In genomic region chr2:113175101-113175628, GRCh38 we compare ENCODE assay signal across 8 cellular contexts. TPM values are rescaled to one million over a fixed set of nuclear protein-coding genes. Genes with fewer than 3 reads are reported as not detected.
DNase-seq lines count a peak whose midpoint lies in the region; ATAC-seq and TF ChIP-seq lines count a peak whose summit lies in the region.

No MANE protein-coding gene starts in this region.

- peak overlapping the region; percentile 90 for H3K4me2 ChIP-seq in OCI-LY1 (ENCODE audit: low read length)

- peaks cover 63% of the 10 kb centered on the region for H3K36me3 Mint-ChIP-seq in activated naive CD8-positive, alpha-beta T cell treated with anti-CD3 and anti-CD28 coated beads, Interleukin-2, amount 10 ng/mL, durations not matched to agents 7 days and 5 days

- H3K27me3 ChIP-seq in OCI-LY1 (ENCODE audit: insufficient read depth, low read length): no peaks in the 10 kb centered on the region

- peak overlapping the region; percentile 94 for H3K9ac ChIP-seq in OCI-LY1 (ENCODE audit: low read length)

- H3K27ac ChIP-seq in OCI-LY1 (ENCODE audit: low read depth, low read length, poor library complexity, severe bottlenecking): peak overlapping the region; percentile 92

- no peak for TF ChIP-seq CTCF in OCI-LY1 (IDR thresholded peaks at IDR 0.05; ENCODE audit: low read length)

- no peaks in the 10 kb centered on the region for H3F3A ChIP-seq in OCI-LY1 (ENCODE audit: insufficient read depth, low read length)

- H3K27me3 Mint-ChIP-seq in activated naive CD8-positive, alpha-beta T cell treated with anti-CD3 and anti-CD28 coated beads, Interleukin-2, amount 10 ng/mL, durations not matched to agents 7 days and 5 days: no peaks in the 10 kb centered on the region

- H3K4me1 Mint-ChIP-seq in activated naive CD8-positive, alpha-beta T cell treated with anti-CD3 and anti-CD28 coated beads, Interleukin-2, amount 10 ng/mL, durations not matched to agents 7 days and 5 days: peaks cover 64% of the 10 kb centered on the region

- H2AFZ ChIP-seq in OCI-LY1 (ENCODE audit: low read length): no peak overlapping the region

- H4K20me1 ChIP-seq in OCI-LY1 (ENCODE audit: insufficient read depth, low read length): no peaks in the 10 kb centered on the region

- H3K36me3 ChIP-seq in OCI-LY1 (ENCODE audit: insufficient read depth, low read length): peaks cover 14% of the 10 kb centered on the region; the same call in 1 of the 2 replicates

- peaks cover 43% of the 10 kb centered on the region for H3K4me1 ChIP-seq in OCI-LY1 (ENCODE audit: insufficient read depth, low read length, severe bottlenecking)

- H3K79me2 ChIP-seq in OCI-LY1 (ENCODE audit: insufficient read depth, low read length): peaks cover 10% of the 10 kb centered on the region; the same call in 1 of the 2 replicates

- no peaks in the 10 kb centered on the region for H3K9me3 Mint-ChIP-seq in activated naive CD8-positive, alpha-beta T cell treated with anti-CD3 and anti-CD28 coated beads, Interleukin-2, amount 10 ng/mL, durations not matched to agents 7 days and 5 days

- peak overlapping the region; percentile 95 for H3K4me3 Mint-ChIP-seq in activated naive CD8-positive, alpha-beta T cell treated with anti-CD3 and anti-CD28 coated beads, Interleukin-2, amount 10 ng/mL, durations not matched to agents 7 days and 5 days

- peak overlapping the region; percentile 90 for H3K27ac Mint-ChIP-seq in activated naive CD8-positive, alpha-beta T cell treated with anti-CD3 and anti-CD28 coated beads, Interleukin-2, amount 10 ng/mL, durations not matched to agents 7 days and 5 days

- peak; percentile 74 for ATAC-seq in GM18502 (IDR thresholded peaks at IDR 0.05; ENCODE audit: poor library complexity, unreplicated experiment)
- ATAC-seq in HG02588 (IDR thresholded peaks at IDR 0.05; ENCODE audit: unreplicated experiment): peak; percentile 63
- ATAC-seq in activated naive CD8-positive, alpha-beta T cell treated with anti-CD3 and anti-CD28 coated beads, Interleukin-2, amount 10 ng/mL, durations not matched to agents 7 days and 5 days (ENCODE audit: low read depth): peak; percentile 60

- DNase-seq in activated naive CD8-positive, alpha-beta T cell treated with anti-CD3 and anti-CD28 coated beads, Interleukin-2, amount 10 ng/mL, durations not matched to agents 7 days and 5 days: peak; percentile 73
- DNase-seq in stimulated activated CD4-positive, alpha-beta T cell treated with anti-CD3 and anti-CD28 coated beads, Interleukin-12 subunit alpha, Interleukin-12 subunit beta, amount 100 ng/mL, for 48 hours (ENCODE audit: low read depth in 2 of 3, low spot score in 1 of 3): peak; percentile 52 to 71 (median 55)
- no peak for DNase-seq in DMS79 treated with DMSO at 0.1 percent for 48 hours (lab: John Stamatoyannopoulos, UW)
- no peak for DNase-seq in NCI-H187 (lab: John Stamatoyannopoulos, UW)
- DNase-seq in A172 (ENCODE audit: low spot score): no peak

- peak overlapping the region; percentile 91 for H3K4me3 ChIP-seq in OCI-LY1 (ENCODE audit: low read depth, low read length, poor library complexity, severe bottlenecking)

- POLR2A ChIA-PET in activated naive CD8-positive, alpha-beta T cell treated with anti-CD3 and anti-CD28 coated beads, Interleukin-2, amount 10 ng/mL, durations not matched to agents 7 days and 5 days (lab: Charles Lee): interaction anchor here (0.9 to 6.1 kb wide), 16 partner anchors 8 to 190 kb away, joined by 3 to 85 read pairs (median 6); no protein-coding TSS in a partner anchor

- no peaks in the 10 kb centered on the region for H3K9me2 ChIP-seq in OCI-LY1 (ENCODE audit: low read depth, low read length)

- no peaks in the 10 kb centered on the region for H3K9me3 ChIP-seq in OCI-LY1 (ENCODE audit: low read length)

RNA-seq across cellular contexts. Expression of gene PSD4, which starts 1.4 kb away (rescaled TPM):
- total RNA-seq in activated naive CD8-positive, alpha-beta T cell treated with anti-CD3 and anti-CD28 coated beads, Interleukin-2, amount 10 ng/mL, durations not matched to agents 7 days and 5 days: 100 to 1,000 TPM; 361 to 385 TPM
- 10.0 and 10.2 TPM in 2 replicates for total RNA-seq in A172 (2014; rRNA removed; shearing (Covaris generic))

RNA-seq across cellular contexts. Expression of gene IL1RN, which starts 47.8 kb away (rescaled TPM):
- total RNA-seq in activated naive CD8-positive, alpha-beta T cell treated with anti-CD3 and anti-CD28 coated beads, Interleukin-2, amount 10 ng/mL, durations not matched to agents 7 days and 5 days: 1 to 10 TPM; 2.1 to 4.0 TPM
- total RNA-seq in A172 (2014; rRNA removed; shearing (Covaris generic)): 0.41 TPM in 1 of 2 replicates, not detected in the other

Comparison
In these comparisons a context has a peak if more than half of its experiments do, and no peak if none do; other contexts are left out.
1. DNase-seq: peak in activated naive CD8-positive, alpha-beta T cell treated with anti-CD3 and anti-CD28 coated beads, Interleukin-2, amount 10 ng/mL, durations not matched to agents 7 days and 5 days (single experiment) and stimulated activated CD4-positive, alpha-beta T cell treated with anti-CD3 and anti-CD28 coated beads, Interleukin-12 subunit alpha, Interleukin-12 subunit beta, amount 100 ng/mL, for 48 hours (3 of 3); none in DMS79 treated with DMSO at 0.1 percent for 48 hours (single experiment), NCI-H187 (0 of 2) and A172 (single experiment).
2. RNA of gene PSD4, which starts 1.4 kb away (total RNA-seq): 361 to 385 TPM in activated naive CD8-positive, alpha-beta T cell treated with anti-CD3 and anti-CD28 coated beads, Interleukin-2, amount 10 ng/mL, durations not matched to agents 7 days and 5 days; 10.0 to 10.2 TPM in A172; every median in the first group is over 10 times any median in the second.
3. Peak in every context shown above with its lines, with median percentiles within 50 percentile points of each other: ATAC-seq.